In the genomic region with DNA sequence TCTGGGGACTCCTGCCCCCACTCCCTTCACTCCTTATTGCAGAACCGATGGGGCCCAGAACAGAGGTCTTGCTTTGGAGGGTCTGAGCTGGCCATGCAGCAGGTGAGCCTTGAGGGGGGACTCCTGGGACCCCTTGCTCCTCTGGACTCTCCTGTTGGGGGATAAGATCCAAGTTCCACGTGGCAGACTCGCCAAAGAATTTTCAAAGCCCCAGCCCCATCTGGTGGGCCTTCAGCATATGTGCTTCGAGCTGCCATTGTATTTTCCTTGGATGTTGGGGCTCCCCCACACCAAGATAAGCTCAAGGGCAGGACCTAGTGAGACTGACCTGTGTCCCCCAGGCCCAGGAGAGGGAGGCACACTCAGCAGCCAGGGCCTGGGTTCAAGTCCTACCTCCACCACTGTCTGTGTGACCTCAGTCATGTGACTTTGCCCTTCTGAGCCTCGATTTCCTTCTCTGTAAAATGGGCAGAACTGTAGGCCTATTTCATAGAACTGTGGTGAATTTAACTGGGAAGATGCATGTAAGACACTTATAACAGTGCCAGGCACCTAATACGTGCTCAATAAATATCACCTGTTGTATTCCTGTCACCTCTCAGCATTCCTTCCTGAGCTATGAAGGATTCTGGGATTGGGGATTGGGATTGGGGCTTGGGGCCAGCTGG, we compare ENCODE assay signal across 15 cellular contexts.
"Had no signal": no experiment of that assay in that cellular context is flagged by ENCODE, and none has a peak within 500 bp of the region (broad histone marks: within the 10 kb centered on the region; RNA-seq: fewer than 3 reads in every experiment).

No MANE protein-coding gene starts in this region.

- H3K36me3 ChIP-seq: ascending aorta, heart right ventricle, ovary, spleen had no signal

- H3K36me3 Mint-ChIP-seq: activated naive CD4-positive, alpha-beta T cell treated with anti-CD3 and anti-CD28 coated beads, Interleukin-2, amount 10 ng/mL, durations not matched to agents 7 days and 5 days; mesothelial cell of epicardium had no signal

- FAIRE-seq: bronchial epithelial cell, frontal cortex had no signal

- H3K27me3 ChIP-seq: ascending aorta, ovary had no signal

- H3K9me3 Mint-ChIP-seq: activated naive CD4-positive, alpha-beta T cell treated with anti-CD3 and anti-CD28 coated beads, Interleukin-2, amount 10 ng/mL, durations not matched to agents 7 days and 5 days; activated T-helper 2 cell treated with anti-CD3 and anti-CD28 coated beads, Interferon-gamma antibody, Interleukin-2, Interleukin-4, amounts not matched to agents 10 μg/mL and 5 μg/mL and 100 μg/mL, durations not matched to agents 14 hours and 24 hours and 36 hours; mesothelial cell of epicardium; stimulated activated naive CD8-positive, alpha-beta T cell treated with anti-CD3 and anti-CD28 coated beads, Interleukin-15, amount 100 ng/mL, for 72 hours had no signal

- H3K4me1 Mint-ChIP-seq: activated naive CD4-positive, alpha-beta T cell treated with anti-CD3 and anti-CD28 coated beads, Interleukin-2, amount 10 ng/mL, durations not matched to agents 7 days and 5 days had no signal

- H3K4me1 ChIP-seq: ascending aorta had no signal

- DNase-seq: activated CD4-positive, alpha-beta T cell treated with anti-CD3 and anti-CD28 coated beads for 1 hour; activated CD4-positive, alpha-beta T cell treated with anti-CD3 and anti-CD28 coated beads, Interleukin-2, amount 50 U/mL, for 48 hours; activated naive CD4-positive, alpha-beta T cell treated with anti-CD3 and anti-CD28 coated beads, Interleukin-2, amount 10 ng/mL, durations not matched to agents 7 days and 5 days; activated T-cell treated with anti-CD3 and anti-CD28 coated beads, Interleukin-2, amount 50 U/mL, for 1 hour; heart right ventricle; left cardiac atrium; ovary; stimulated activated naive CD8-positive, alpha-beta T cell treated with anti-CD3 and anti-CD28 coated beads, Interleukin-15, amount 100 ng/mL, for 72 hours had no signal

- H3K4me3 Mint-ChIP-seq: activated naive CD4-positive, alpha-beta T cell treated with anti-CD3 and anti-CD28 coated beads, Interleukin-2, amount 10 ng/mL, durations not matched to agents 7 days and 5 days; mesothelial cell of epicardium; stimulated activated naive CD8-positive, alpha-beta T cell treated with anti-CD3 and anti-CD28 coated beads, Interleukin-15, amount 100 ng/mL, for 72 hours had no signal

- H3K27ac ChIP-seq: ascending aorta, ovary had no signal

- H3K27ac Mint-ChIP-seq: activated naive CD4-positive, alpha-beta T cell treated with anti-CD3 and anti-CD28 coated beads, Interleukin-2, amount 10 ng/mL, durations not matched to agents 7 days and 5 days; activated T-helper 2 cell treated with anti-CD3 and anti-CD28 coated beads, Interferon-gamma antibody, Interleukin-2, Interleukin-4, amounts not matched to agents 10 μg/mL and 5 μg/mL and 100 μg/mL, durations not matched to agents 14 hours and 24 hours and 36 hours; mesothelial cell of epicardium; stimulated activated naive CD8-positive, alpha-beta T cell treated with anti-CD3 and anti-CD28 coated beads, Interleukin-15, amount 100 ng/mL, for 72 hours had no signal

- H3K4me3 ChIP-seq: ascending aorta, heart right ventricle, lung, ovary, spleen had no signal

- H3K9me3 ChIP-seq: ascending aorta, ovary, spleen had no signal
